31 cellular contexts compared by ENCODE assay signal in genomic region chr13:87035538-87035937, GRCh38.
"Had no signal": no experiment of that assay in that cellular context is flagged by ENCODE, and none has a peak within 500 bp of the region (broad histone marks: within the 10 kb centered on the region; RNA-seq: fewer than 3 reads in every experiment).

No MANE protein-coding gene starts in this region.

- ATAC-seq: activated CD4-positive, alpha-beta T cell treated with anti-CD3 and anti-CD28 coated beads for 36 hours; activated CD4-positive, CD25-positive, alpha-beta regulatory T cell treated with anti-CD3 and anti-CD28 coated beads, Interleukin-2, amount 50 U/mL, for 24 hours; activated CD8-positive, alpha-beta T cell treated with anti-CD3 and anti-CD28 coated beads, Interleukin-2, amount 10 ng/mL, durations not matched to agents 7 days and 5 days; activated naive CD4-positive, alpha-beta T cell treated with anti-CD3 and anti-CD28 coated beads, Interleukin-2, amount 50 U/mL, for 72 hours; PC-3; WTC11 had no signal

- H3K4me3 Mint-ChIP-seq: activated CD4-positive, alpha-beta T cell treated with anti-CD3 and anti-CD28 coated beads for 36 hours; activated CD4-positive, alpha-beta T cell treated with anti-CD3 and anti-CD28 coated beads, Interleukin-2, amount 10 ng/mL, durations not matched to agents 7 days and 5 days; activated CD8-positive, alpha-beta T cell treated with anti-CD3 and anti-CD28 coated beads, Interleukin-2, amount 10 ng/mL, durations not matched to agents 7 days and 5 days; activated T-cell treated with anti-CD3 and anti-CD28 coated beads, Interleukin-2, amount 50 U/mL, for 24 hours; T-helper 1 cell treated with Interleukin-12 subunit alpha and Interleukin-12 subunit beta and Interleukin-4 antibody, amounts not matched to agents 30 μg/mL and 1 μg/mL, for 36 hours; T-helper 2 cell treated with Interferon-gamma antibody and Interleukin-4, amounts not matched to agents 5 μg/mL and 100 μg/mL, for 36 hours; WTC11 had no signal

- FAIRE-seq: TTC549 had no signal

- H3K27me3 ChIP-seq: brain microvascular endothelial cell, Peyer's patch, SJSA1 had no signal

- H3K27me3 Mint-ChIP-seq: activated CD4-positive, alpha-beta T cell treated with anti-CD3 and anti-CD28 coated beads for 36 hours; activated CD4-positive, alpha-beta T cell treated with anti-CD3 and anti-CD28 coated beads, Interleukin-2, amount 10 ng/mL, durations not matched to agents 7 days and 5 days; activated T-cell treated with anti-CD3 and anti-CD28 coated beads, Interleukin-2, amount 50 U/mL, for 24 hours had no signal

- H3K4me1 Mint-ChIP-seq: activated CD4-positive, alpha-beta T cell treated with anti-CD3 and anti-CD28 coated beads for 36 hours; activated CD4-positive, alpha-beta T cell treated with anti-CD3 and anti-CD28 coated beads, Interleukin-2, amount 10 ng/mL, durations not matched to agents 7 days and 5 days had no signal

- H3K27ac ChIP-seq: brain microvascular endothelial cell, Peyer's patch, SJSA1 had no signal

- H3K9me3 Mint-ChIP-seq: WTC11 had no signal

- H3K4me3 ChIP-seq: Peyer's patch, SJSA1 had no signal

- DNase-seq: activated CD4-positive, alpha-beta T cell treated with anti-CD3 and anti-CD28 coated beads for 36 hours; activated CD4-positive, alpha-beta T cell treated with anti-CD3 and anti-CD28 coated beads, Interleukin-2, amount 10 ng/mL, durations not matched to agents 7 days and 5 days; activated CD4-positive, alpha-beta T cell treated with anti-CD3 and anti-CD28 coated beads, Interleukin-2, amount 50 U/mL, for 48 hours; activated CD8-positive, alpha-beta T cell treated with anti-CD3 and anti-CD28 coated beads, Interleukin-2, amount 10 ng/mL, durations not matched to agents 7 days and 5 days; activated gamma-delta T cell; activated naive CD4-positive, alpha-beta T cell treated with Interleukin-2 at 50 U/mL for 16 hours; activated T-cell treated with anti-CD3 and anti-CD28 coated beads, Interleukin-2, amount 50 U/mL, for 24 hours; amniotic stem cell; aorta; brain microvascular endothelial cell; central memory CD4-positive, alpha-beta T cell; NCI-H1417 treated with DMSO at 0.1 percent for 48 hours; NCI-H187 treated with DMSO at 0.1 percent for 48 hours; NCI-H2081; NCI-H226; NCI-H446 treated with DMSO at 0.1 percent for 48 hours; NCI-H524; NCI-H69; PC-3; Peyer's patch; RPMI8226; SHP77 treated with DMSO at 0.1 percent for 48 hours; SK-N-SH had no signal

- H3K27ac Mint-ChIP-seq: activated CD4-positive, alpha-beta T cell treated with anti-CD3 and anti-CD28 coated beads for 36 hours; activated CD4-positive, alpha-beta T cell treated with anti-CD3 and anti-CD28 coated beads, Interleukin-2, amount 10 ng/mL, durations not matched to agents 7 days and 5 days; activated CD8-positive, alpha-beta T cell treated with anti-CD3 and anti-CD28 coated beads, Interleukin-2, amount 10 ng/mL, durations not matched to agents 7 days and 5 days; activated naive CD4-positive, alpha-beta T cell treated with anti-CD3 and anti-CD28 coated beads, Interleukin-2, amount 50 U/mL, for 72 hours; activated T-cell treated with anti-CD3 and anti-CD28 coated beads, Interleukin-2, amount 50 U/mL, for 24 hours; activated T-helper 2 cell treated with anti-CD3 and anti-CD28 coated beads, Interferon-gamma antibody, Interleukin-2, Interleukin-4, amounts not matched to agents 10 μg/mL and 5 μg/mL and 100 μg/mL, durations not matched to agents 14 hours and 24 hours and 36 hours; T-helper 1 cell treated with Interleukin-12 subunit alpha and Interleukin-12 subunit beta and Interleukin-4 antibody, amounts not matched to agents 30 μg/mL and 1 μg/mL, for 36 hours; T-helper 2 cell treated with Interferon-gamma antibody and Interleukin-4, amounts not matched to agents 5 μg/mL and 100 μg/mL, for 36 hours; WTC11 had no signal

- H3K9me3 ChIP-seq: Peyer's patch, SJSA1, SK-N-SH had no signal

- H3K36me3 Mint-ChIP-seq: activated naive CD4-positive, alpha-beta T cell treated with anti-CD3 and anti-CD28 coated beads, Interleukin-2, amount 50 U/mL, for 72 hours; WTC11 had no signal

- H3K36me3 ChIP-seq: brain microvascular endothelial cell, Peyer's patch, SJSA1 had no signal

- H3K4me2 ChIP-seq: SK-N-SH had no signal

- H3K9ac ChIP-seq: SK-N-SH had no signal

- H3K4me1 ChIP-seq: Peyer's patch, SJSA1 had no signal
